ENCODE assay signal across 17 cellular contexts in the genomic region with DNA sequence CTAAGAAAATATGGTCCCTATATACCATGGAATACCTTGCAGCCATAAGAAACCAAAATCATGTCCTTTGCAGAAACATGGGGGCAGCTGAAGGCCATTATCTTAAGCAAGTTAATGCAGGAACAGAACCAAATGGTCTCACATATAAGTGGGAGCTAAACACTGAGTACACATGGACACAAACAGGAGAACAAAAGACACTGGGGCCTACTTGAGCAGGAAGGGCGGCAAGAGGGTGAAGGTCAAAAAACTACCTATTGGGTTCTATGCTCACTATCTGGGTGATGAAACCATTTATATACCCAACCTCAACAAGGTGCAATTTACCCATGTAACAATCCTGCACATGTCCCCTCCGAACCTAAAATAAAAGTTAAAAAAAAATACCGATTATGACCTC. TPM values are rescaled to one million over a fixed set of nuclear protein-coding genes. Genes with fewer than 3 reads are reported as not detected.
A peak's percentile ranks its signal among the peaks of the same experiment; 100 is the strongest.
DNase-seq lines count a peak whose midpoint lies in the region; ATAC-seq, FAIRE-seq and TF ChIP-seq lines count a peak whose summit lies in the region.
"Had no signal": no experiment of that assay in that cellular context is flagged by ENCODE, and none has a peak within 500 bp of the region (broad histone marks: within the 10 kb centered on the region; RNA-seq: fewer than 3 reads in every experiment).

No MANE protein-coding gene starts in this region.

- H4K20me1 ChIP-seq in GM12878 (ENCODE audit: control insufficient read depth, insufficient read depth), result no peaks in the 10 kb centered on the region
- H4K20me1 ChIP-seq: BLaER1 had no signal

- no peak for FAIRE-seq in GM12878 (lab: Jason Lieb, UNC)
- FAIRE-seq in GM19239 (lab: Jason Lieb, UNC), result no peak
- FAIRE-seq: G401.6, GM12892, GM18507, H1 had no signal

- H2AFZ ChIP-seq in GM12878 (ENCODE audit: control insufficient read depth, low read depth, low read length), result no peak overlapping the region

- H3K9me3 ChIP-seq in GM12878 (replicated peaks; ENCODE audit: control insufficient read depth, insufficient read depth, low read length), result no peaks in the 10 kb centered on the region
- H3K9me3 ChIP-seq: BLaER1 had no signal

- SMC1A ChIA-PET in GM12878 (lab: Charles Lee; ENCODE audit: uncharacterized antibody, unreplicated experiment), result interaction anchor here (1.2 to 8.3 kb wide), 5 partner anchors 8 to 99 kb away, joined by 3 to 87 read pairs (median 6); no protein-coding TSS in a partner anchor

- BruUV-seq in GM12878 (replicated peaks; lab: Mats Ljungman, UMichigan), result no TSS peak

- no peak overlapping the region for H3K27ac ChIP-seq in GM12878 (ENCODE audit: control insufficient read depth, insufficient read depth)
- H3K27ac ChIP-seq: BLaER1 had no signal

- no peak for TF ChIP-seq CTCF in GM12878 (IDR thresholded peaks at IDR 0.05 in 2 of 3, conservative IDR thresholded peaks at IDR 0.05 in 1 of 3; ENCODE audit: control insufficient read depth in 2 of 3, extremely low read depth in 1 of 3, insufficient read depth in 1 of 3, low read depth in 3 of 3, low read length in 3 of 3)
- no peak for TF ChIP-seq CTCF in glutamatergic neuron (IDR thresholded peaks at IDR 0.05; ENCODE audit: partially characterized antibody, unreplicated experiment)

- no peak overlapping the region for H3K9ac ChIP-seq in GM12878 (ENCODE audit: control insufficient read depth, insufficient read depth, low read length)
- H3K9ac ChIP-seq: BLaER1 had no signal

- CTCF ChIA-PET in GM12878 (lab: Yijun Ruan, JAX), result interaction anchor here (1.1 to 3.8 kb wide), 6 partner anchors 11 to 140 kb away, joined by 3 to 15 read pairs (median 4); no protein-coding TSS in a partner anchor

- no peak for TF ChIP-seq POLR2A in GM12878 (IDR thresholded peaks at IDR 0.05; ENCODE audit: low read depth, low read length)

- peaks cover 4% of the 10 kb centered on the region for H3K4me1 Mint-ChIP-seq in glutamatergic neuron (ENCODE audit: low read depth, unreplicated experiment)
- H3K4me1 Mint-ChIP-seq: CD14-positive monocyte had no signal

- H3K79me2 ChIP-seq in GM12878 (ENCODE audit: control insufficient read depth, insufficient read depth, low read length), result no peaks in the 10 kb centered on the region

- intact Hi-C loops in GM12878 (cut with micrococcal nuclease; ENCODE audit: unreplicated experiment), result no loop called here

- no peaks in the 10 kb centered on the region for H3K36me3 Mint-ChIP-seq in glutamatergic neuron (ENCODE audit: unreplicated experiment)
- H3K36me3 Mint-ChIP-seq: CD14-positive monocyte; CD4-positive, alpha-beta memory T cell had no signal

- H3K27me3 Mint-ChIP-seq in glutamatergic neuron (ENCODE audit: unreplicated experiment), result no peaks in the 10 kb centered on the region

- no peak for TF ChIP-seq RAD21 in GM12878 (IDR thresholded peaks at IDR 0.05; ENCODE audit: insufficient read depth, low read depth, low read length)

- H3K4me1 ChIP-seq in GM12878 (ENCODE audit: control insufficient read depth, insufficient read depth, low read length), result no peaks in the 10 kb centered on the region

- H3K9me3 Mint-ChIP-seq in glutamatergic neuron (ENCODE audit: unreplicated experiment), result no peaks in the 10 kb centered on the region
- H3K9me3 Mint-ChIP-seq: CD4-positive, alpha-beta memory T cell; H9 had no signal

- no peaks in the 10 kb centered on the region for H3K27me3 ChIP-seq in GM12878 (replicated peaks in 1 of 2; ENCODE audit: control insufficient read depth in 2 of 2, insufficient read depth in 2 of 2, low read length in 1 of 2)
- H3K27me3 ChIP-seq: BLaER1 had no signal

- H3K4me3 Mint-ChIP-seq in glutamatergic neuron (ENCODE audit: unreplicated experiment), result no peak overlapping the region
- H3K4me3 Mint-ChIP-seq: CD14-positive monocyte; CD4-positive, alpha-beta memory T cell; H9 had no signal

- ATAC-seq in GM12878, result peak; percentile 37
- ATAC-seq in HG03025 (IDR thresholded peaks at IDR 0.05; ENCODE audit: low FRiP score, unreplicated experiment), result no peak

- in situ Hi-C loops in GM12878 (cut with MboI), result no loop called here

- no peak for TF ChIP-seq EP300 in GM12878 (IDR thresholded peaks at IDR 0.05; ENCODE audit: borderline replicate concordance in 1 of 2, control insufficient read depth in 1 of 2, low read depth in 2 of 2, low read length in 2 of 2)

- no peaks in the 10 kb centered on the region for H3K36me3 ChIP-seq in GM12878 (ENCODE audit: control insufficient read depth in 2 of 2, insufficient read depth in 2 of 2, low read length in 1 of 2)
- H3K36me3 ChIP-seq: BLaER1 had no signal

- 49% methylated on average over 3 of the region's 3 CpGs for WGBS in GM12878 (ENCODE audit: insufficient coverage, insufficient replicate concordance, low lambda C conversion rate, missing lambda C conversion rate)

- no peak overlapping the region for H3K4me3 ChIP-seq in GM12878
- H3K4me3 ChIP-seq: BLaER1 had no signal

- DNase-seq in NCI-H748 (lab: John Stamatoyannopoulos, UW; ENCODE audit: unreplicated experiment), result peak; percentile 20
- DNase-seq in NCI-H748 treated with DMSO at 0.1 percent for 48 hours (lab: John Stamatoyannopoulos, UW), result no peak
- DNase-seq in NCI-H2227 treated with DMSO at 0.1 percent for 48 hours (lab: John Stamatoyannopoulos, UW), result peak; percentile 64
- no peak for DNase-seq in GM12878 (ENCODE audit: low read depth, low spot score)
- no peak for DNase-seq in glutamatergic neuron
- no peak for DNase-seq in GM19239 (ENCODE audit: insufficient read length, low spot score)
- DNase-seq: 8988T; Calu3; CD4-positive, alpha-beta memory T cell; H9 had no signal

- H3K4me2 ChIP-seq in GM12878 (ENCODE audit: control insufficient read depth, insufficient read depth), result no peak overlapping the region
- H3K4me2 ChIP-seq: BLaER1 had no signal

- POLR2A ChIA-PET in GM12878 (lab: Charles Lee), result interaction anchor here (0.8 to 6.4 kb wide), 4 partner anchors 10 to 97 kb away, joined by 3 to 60 read pairs (median 23); no protein-coding TSS in a partner anchor

- RAD21 ChIA-PET in GM12878 (lab: Charles Lee; ENCODE audit: unreplicated experiment), result interaction anchor here (1.0 to 9.4 kb wide), 4 partner anchors 10 to 99 kb away, joined by 3 to 101 read pairs (median 10); no protein-coding TSS in a partner anchor

- no peak overlapping the region for H3K27ac Mint-ChIP-seq in glutamatergic neuron (ENCODE audit: unreplicated experiment)
- H3K27ac Mint-ChIP-seq: CD14-positive monocyte; CD4-positive, alpha-beta memory T cell; H9 had no signal

TF ChIP-seq in GM12878, 131 proteins besides CTCF, POLR2A, EP300 and RAD21:
- TF ChIP-seq, protein P1, sequence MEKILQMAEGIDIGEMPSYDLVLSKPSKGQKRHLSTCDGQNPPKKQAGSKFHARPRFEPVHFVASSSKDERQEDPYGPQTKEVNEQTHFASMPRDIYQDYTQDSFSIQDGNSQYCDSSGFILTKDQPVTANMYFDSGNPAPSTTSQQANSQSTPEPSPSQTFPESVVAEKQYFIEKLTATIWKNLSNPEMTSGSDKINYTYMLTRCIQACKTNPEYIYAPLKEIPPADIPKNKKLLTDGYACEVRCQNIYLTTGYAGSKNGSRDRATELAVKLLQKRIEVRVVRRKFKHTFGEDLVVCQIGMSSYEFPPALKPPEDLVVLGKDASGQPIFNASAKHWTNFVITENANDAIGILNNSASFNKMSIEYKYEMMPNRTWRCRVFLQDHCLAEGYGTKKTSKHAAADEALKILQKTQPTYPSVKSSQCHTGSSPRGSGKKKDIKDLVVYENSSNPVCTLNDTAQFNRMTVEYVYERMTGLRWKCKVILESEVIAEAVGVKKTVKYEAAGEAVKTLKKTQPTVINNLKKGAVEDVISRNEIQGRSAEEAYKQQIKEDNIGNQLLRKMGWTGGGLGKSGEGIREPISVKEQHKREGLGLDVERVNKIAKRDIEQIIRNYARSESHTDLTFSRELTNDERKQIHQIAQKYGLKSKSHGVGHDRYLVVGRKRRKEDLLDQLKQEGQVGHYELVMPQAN (conservative IDR thresholded peaks at IDR 0.05), result no peak
- TF ChIP-seq NR2C1 (IDR thresholded peaks at IDR 0.05) (0 out of 2 replicates have a peak, but pooled peaks have one; percentile 28), KAT2A (conservative IDR thresholded peaks at IDR 0.05; ENCODE audit: control insufficient read depth, low read depth, low read length) (no peak), ZNF207 (IDR thresholded peaks at IDR 0.05; ENCODE audit: borderline replicate concordance) (no peak), ATF7 (IDR thresholded peaks at IDR 0.05; ENCODE audit: low read depth) (0 out of 2 replicates have a peak, but pooled peaks have one; percentile 30)

RNA-seq across cellular contexts. Expression of gene GAS2, which starts 22.5 kb away (rescaled TPM):
- 96.9 and 104 TPM in 2 replicates for total RNA-seq in GM12878 (2013; cell fraction: nucleolus; rRNA removed)
- 19.0 and 24.5 TPM in 2 replicates for total RNA-seq in GM12878 (2014; rRNA removed)
- 22.2 and 23.4 TPM in 2 replicates for total RNA-seq in GM12878 (2014; rRNA removed; fragmentation: Illumina TruSeq; extraction: Trizol)
- total RNA-seq in GM12878 (2021), result 23.8 and 29.2 TPM in 2 replicates
- 9.2 TPM for polyA plus RNA-seq in GM12878 (2011; ENCODE audit: low read depth)
- polyA plus RNA-seq in GM12878 (2011; rRNA removed), result 81.4 and 124 TPM in 2 replicates
- polyA plus RNA-seq in GM12878 (2011; cell fraction: cytosol; rRNA removed), result 40.0 and 43.6 TPM in 2 replicates
- polyA plus RNA-seq in GM12878 (2011; cell fraction: nucleus; rRNA removed), result 62.4 and 81.1 TPM in 2 replicates
- polyA plus RNA-seq in GM12878 (2012), result 7.4 and 9.0 TPM in 2 replicates
- polyA plus RNA-seq in GM12878 (2014; fragmentation: Illumina TruSeq; extraction: Trizol), result 18.5 TPM in 2 replicates
- 10 to 100 TPM; 19.9 to 28.9 TPM for polyA plus RNA-seq in GM12878 (2014; fragmentation: Nextera tagmentation; extraction: Ambion mirVana)
- 12.2 and 16.4 TPM in 2 replicates for polyA plus RNA-seq in GM12878 (2014; rRNA removed)
- polyA plus RNA-seq in GM12878 (2016; fragmentation: Nextera tagmentation; extraction: Ambion mirVana), result 10 to 100 TPM; 36.4 to 38.4 TPM
- 135 and 140 TPM in 2 replicates for polyA minus RNA-seq in GM12878 (2011; rRNA and poly(A)+ RNA removed)
- polyA minus RNA-seq in GM12878 (2011; cell fraction: cytosol; rRNA and poly(A)+ RNA removed), result 41.3 and 44.3 TPM in 2 replicates
- polyA minus RNA-seq in GM12878 (2011; cell fraction: nucleus; rRNA and poly(A)+ RNA removed), result 154 and 202 TPM in 2 replicates
- total RNA-seq in glutamatergic neuron (ENCODE audit: unreplicated experiment), result 11.7 TPM

Comparison
In these comparisons a context has a peak if more than half of its experiments do, and no peak if none do; other contexts are left out.
1. DNase-seq: peak in NCI-H748 (single experiment) and NCI-H2227 treated with DMSO at 0.1 percent for 48 hours (single experiment); none in NCI-H748 treated with DMSO at 0.1 percent for 48 hours (single experiment), GM12878 (single experiment), glutamatergic neuron (single experiment) and GM19239 (single experiment).